Comparison of ENCODE assay signal across 15 cellular contexts in genomic region chr14:90574640-90575131, GRCh38.
DNase-seq lines count a peak whose midpoint lies in the region; ATAC-seq and TF ChIP-seq lines count a peak whose summit lies in the region.
"Had no signal": no experiment of that assay in that cellular context is flagged by ENCODE, and none has a peak within 500 bp of the region (broad histone marks: within the 10 kb centered on the region; RNA-seq: fewer than 3 reads in every experiment).

No MANE protein-coding gene starts in this region.

- peak overlapping the region in 1 of 3 donors; percentile 41 for H3K9ac ChIP-seq in skeletal muscle tissue (ENCODE audit: low read depth in 1 of 3, low read length in 3 of 3)

- H3K27ac ChIP-seq in heart left ventricle (peak overlapping the region in 10 of 12 donors; percentile 38 to 83 (median 64)), skeletal muscle tissue (ENCODE audit: low read depth, low read length) (peak overlapping the region; percentile 1), brain microvascular endothelial cell (no peak overlapping the region)
- H3K27ac ChIP-seq: ascending aorta had no signal

- TF ChIP-seq POLR2A in heart left ventricle (IDR thresholded peaks at IDR 0.05) = no peak

- ATAC-seq in heart left ventricle (peak; percentile 68 to 81 (median 78)), HG03460 (IDR thresholded peaks at IDR 0.05; ENCODE audit: unreplicated experiment) (no peak), HG02870 (IDR thresholded peaks at IDR 0.05; ENCODE audit: unreplicated experiment) (no peak)
- ATAC-seq: activated CD4-positive, CD25-positive, alpha-beta regulatory T cell treated with anti-CD3 and anti-CD28 coated beads, Interleukin-2, amount 50 U/mL, for 24 hours; CD8-positive, alpha-beta T cell; natural killer cell treated with Interleukin-12 subunit alpha and Interleukin-12 subunit beta and Interleukin-15 and Interleukin-18, amount 100 ng/mL, for 72 hours had no signal

- in situ Hi-C loops in brain microvascular endothelial cell (cut with HindIII; ENCODE audit: low pct_ligation_motif_present, low sequenced_read_pairs) = no loop called here

- H3K27me3 ChIP-seq in heart left ventricle (no peaks in the 10 kb centered on the region), skeletal muscle tissue (ENCODE audit: control insufficient read depth in 3 of 3, insufficient read depth in 3 of 3, low read length in 3 of 3) (no peaks in the 10 kb centered on the region), brain microvascular endothelial cell (replicated peaks) (no peaks in the 10 kb centered on the region)
- H3K27me3 ChIP-seq: ascending aorta had no signal

- intact Hi-C loops in heart left ventricle (cut with DNase I) = no loop called here

- 44 to 65% (median 55%) methylated on average over 9 of the region's 9 CpGs for whole genome bisulfite sequencing in heart left ventricle, 4 donors

- H3K4me1 ChIP-seq in heart left ventricle (peaks cover 0 to 50% (median 33%) of the 10 kb centered on the region in 12 donors), skeletal muscle tissue (ENCODE audit: control insufficient read depth in 3 of 3, insufficient read depth in 3 of 3, low read length in 3 of 3) (peaks cover 41 to 67% (median 45%) of the 10 kb centered on the region in 3 donors)
- H3K4me1 ChIP-seq: ascending aorta had no signal

- no peak for TF ChIP-seq CTCF in heart left ventricle (IDR thresholded peaks at IDR 0.05)
- no peak for TF ChIP-seq CTCF in brain microvascular endothelial cell (IDR thresholded peaks at IDR 0.05; ENCODE audit: low read depth, low read length, missing control alignments)

- H3K36me3 ChIP-seq in heart left ventricle (peaks cover 0 to 17% (median 4%) of the 10 kb centered on the region in 9 donors), skeletal muscle tissue (ENCODE audit: control insufficient read depth in 3 of 3, insufficient read depth in 3 of 3, low read length in 3 of 3) (peaks cover 0 to 11% (median 11%) of the 10 kb centered on the region in 3 donors), brain microvascular endothelial cell (replicated peaks) (no peaks in the 10 kb centered on the region)

- no peak overlapping the region for H3K4me3 ChIP-seq in heart left ventricle
- H3K4me3 ChIP-seq in skeletal muscle tissue (ENCODE audit: low read length in 3 of 3) = no peak overlapping the region
- no peak overlapping the region for H3K4me3 ChIP-seq in brain microvascular endothelial cell (ENCODE audit: low read depth, low read length)
- H3K4me3 ChIP-seq: ascending aorta had no signal

- no peaks in the 10 kb centered on the region for H3K9me3 ChIP-seq in heart left ventricle
- H3K9me3 ChIP-seq in skeletal muscle tissue (ENCODE audit: control insufficient read depth in 3 of 3, low read length in 3 of 3) = no peaks in the 10 kb centered on the region
- H3K9me3 ChIP-seq: ascending aorta had no signal

- DNase-seq in NCI-H1417 treated with DMSO at 0.1 percent for 48 hours (lab: John Stamatoyannopoulos, UW) (peak; percentile 73), NCI-H345 treated with DMSO at 0.1 percent for 48 hours (lab: John Stamatoyannopoulos, UW; ENCODE audit: unreplicated experiment) (peak; percentile 93), heart left ventricle (peak; percentile 47 to 83 (median 81)), mesenteric fat pad (ENCODE audit: low spot score) (no peak), brain microvascular endothelial cell (no peak)
- DNase-seq: activated T-cell treated with anti-CD3 and anti-CD28 coated beads, Interleukin-2, amount 50 U/mL, for 1 hour; CD8-positive, alpha-beta T cell; NK-92 treated with Interleukin-12 subunit alpha and Interleukin-12 subunit beta, amount 100 ng/mL, for 24 hours; trophoblast cell had no signal

Comparison
In these comparisons a context has a peak if more than half of its experiments do, and no peak if none do; other contexts are left out.
1. DNase-seq: peak in NCI-H1417 treated with DMSO at 0.1 percent for 48 hours (single experiment), NCI-H345 treated with DMSO at 0.1 percent for 48 hours (single experiment) and heart left ventricle (5 of 5); none in mesenteric fat pad (single experiment) and brain microvascular endothelial cell (single experiment).
2. ATAC-seq: peak in heart left ventricle (4 of 4); none in HG03460 (single experiment) and HG02870 (single experiment).